8 cellular contexts compared by ENCODE assay signal in genomic region chr12:2682301-2683282, GRCh38.
DNase-seq lines count a peak whose midpoint lies in the region; FAIRE-seq lines count a peak whose summit lies in the region.

No MANE protein-coding gene starts in this region.

- H3K27me3 Mint-ChIP-seq in activated naive CD8-positive, alpha-beta T cell = no peaks in the 10 kb centered on the region
- H3K27me3 Mint-ChIP-seq in stimulated activated naive CD8-positive, alpha-beta T cell treated with anti-CD3 and anti-CD28 coated beads, Interleukin-15, Interleukin-2, amounts not matched to agents 100 ng/mL and 50 ng/mL, for 24 hours = no peaks in the 10 kb centered on the region

- no peak overlapping the region for H3K9ac ChIP-seq in BLaER1 treated with 17β-estradiol and CSF1 and Interleukin-3, amounts not matched to agents 10 nM and 100 nM
- H3K9ac ChIP-seq in NT2/D1 (ENCODE audit: insufficient read length, low read depth) = no peak overlapping the region

- H3K4me3 Mint-ChIP-seq in activated naive CD8-positive, alpha-beta T cell = no peak overlapping the region
- H3K4me3 Mint-ChIP-seq in stimulated activated naive CD8-positive, alpha-beta T cell treated with anti-CD3 and anti-CD28 coated beads, Interleukin-15, Interleukin-2, amounts not matched to agents 100 ng/mL and 50 ng/mL, for 24 hours = no peak overlapping the region

- no peaks in the 10 kb centered on the region for H3K36me3 Mint-ChIP-seq in activated naive CD8-positive, alpha-beta T cell
- no peaks in the 10 kb centered on the region for H3K36me3 Mint-ChIP-seq in stimulated activated naive CD8-positive, alpha-beta T cell treated with anti-CD3 and anti-CD28 coated beads, Interleukin-15, Interleukin-2, amounts not matched to agents 100 ng/mL and 50 ng/mL, for 24 hours (ENCODE audit: low read depth)

- H3K4me3 ChIP-seq in BLaER1 treated with 17β-estradiol and CSF1 and Interleukin-3, amounts not matched to agents 10 nM and 100 nM = no peak overlapping the region
- no peak overlapping the region for H3K4me3 ChIP-seq in NT2/D1 (ENCODE audit: insufficient read length, low read depth)

- H3K9me3 Mint-ChIP-seq in activated naive CD8-positive, alpha-beta T cell (ENCODE audit: low read depth) = no peaks in the 10 kb centered on the region
- peaks cover 4% of the 10 kb centered on the region for H3K9me3 Mint-ChIP-seq in stimulated activated naive CD8-positive, alpha-beta T cell treated with anti-CD3 and anti-CD28 coated beads, Interleukin-15, Interleukin-2, amounts not matched to agents 100 ng/mL and 50 ng/mL, for 24 hours

- FAIRE-seq in GM18507 (lab: Jason Lieb, UNC) = peak; percentile 24

- H3K27ac Mint-ChIP-seq in activated naive CD8-positive, alpha-beta T cell = peak overlapping the region; percentile 61
- H3K27ac Mint-ChIP-seq in stimulated activated naive CD8-positive, alpha-beta T cell treated with anti-CD3 and anti-CD28 coated beads, Interleukin-15, Interleukin-2, amounts not matched to agents 100 ng/mL and 50 ng/mL, for 24 hours = peak overlapping the region; percentile 50

- H3K36me3 ChIP-seq in BLaER1 treated with 17β-estradiol and CSF1 and Interleukin-3, amounts not matched to agents 10 nM and 100 nM = no peaks in the 10 kb centered on the region
- no peaks in the 10 kb centered on the region for H3K36me3 ChIP-seq in NT2/D1 (ENCODE audit: insufficient read depth, insufficient read length, low read length)

- peaks cover 28 to 65% (median 59%) of the 10 kb centered on the region in 10 experiments for H3K4me1 ChIP-seq in BLaER1 treated with 17β-estradiol and CSF1 and Interleukin-3, amounts not matched to agents 10 nM and 100 nM
- H3K4me1 ChIP-seq in NT2/D1 (ENCODE audit: insufficient read depth, insufficient read length) = peaks cover 26% of the 10 kb centered on the region

- H4K20me1 ChIP-seq in BLaER1 treated with 17β-estradiol and CSF1 and Interleukin-3, amounts not matched to agents 10 nM and 100 nM = peaks cover 0 to 20% (median 0%) of the 10 kb centered on the region in 11 experiments; a peak in 7 of 22 replicates

- DNase-seq in GM18507 (ENCODE audit: extremely low spot score, insufficient read length, low read depth) = no peak
- peak; percentile 77 for DNase-seq in NT2/D1 (ENCODE audit: low read depth, low spot score)
- DNase-seq in hepatic stellate cell (ENCODE audit: low spot score) = peak; percentile 58
- no peak for DNase-seq in C1 segment of cervical spinal cord (lab: John Stamatoyannopoulos, UW)
- DNase-seq in substantia nigra (lab: John Stamatoyannopoulos, UW) = no peak

- no peaks in the 10 kb centered on the region for H3K9me3 ChIP-seq in BLaER1 treated with 17β-estradiol and CSF1 and Interleukin-3, amounts not matched to agents 10 nM and 100 nM (replicated peaks in 1 of 11)
- H3K9me3 ChIP-seq in NT2/D1 (ENCODE audit: insufficient read depth, low read length) = no peaks in the 10 kb centered on the region

- H3K27ac ChIP-seq in BLaER1 treated with 17β-estradiol and CSF1 and Interleukin-3, amounts not matched to agents 10 nM and 100 nM = no peak overlapping the region
- H3K27ac ChIP-seq in substantia nigra (ENCODE audit: low read depth, low read length, poor library complexity, severe bottlenecking) = no peak overlapping the region

- H3K4me1 Mint-ChIP-seq in activated naive CD8-positive, alpha-beta T cell (ENCODE audit: low read depth) = peaks cover 2% of the 10 kb centered on the region
- H3K4me1 Mint-ChIP-seq in stimulated activated naive CD8-positive, alpha-beta T cell treated with anti-CD3 and anti-CD28 coated beads, Interleukin-15, Interleukin-2, amounts not matched to agents 100 ng/mL and 50 ng/mL, for 24 hours (ENCODE audit: low read depth) = peaks cover 10% of the 10 kb centered on the region

- H3K4me2 ChIP-seq in BLaER1 treated with 17β-estradiol and CSF1 and Interleukin-3, amounts not matched to agents 10 nM and 100 nM = peak overlapping the region in 9 of 11 experiments; percentile 17 to 82 (median 47); a peak in 9 of 22 replicates

- peaks cover 32 to 41% (median 35%) of the 10 kb centered on the region in 11 experiments for H3K27me3 ChIP-seq in BLaER1 treated with 17β-estradiol and CSF1 and Interleukin-3, amounts not matched to agents 10 nM and 100 nM
- H3K27me3 ChIP-seq in NT2/D1 (ENCODE audit: insufficient read depth, insufficient read length) = no peaks in the 10 kb centered on the region

Comparison
In these comparisons a context has a peak if more than half of its experiments do, and no peak if none do; other contexts are left out.
1. DNase-seq: peak in NT2/D1 (single experiment) and hepatic stellate cell (single experiment); none in GM18507 (single experiment), C1 segment of cervical spinal cord (0 of 14) and substantia nigra (0 of 49).